ENCODE assay signal across 31 cellular contexts in the genomic region with DNA sequence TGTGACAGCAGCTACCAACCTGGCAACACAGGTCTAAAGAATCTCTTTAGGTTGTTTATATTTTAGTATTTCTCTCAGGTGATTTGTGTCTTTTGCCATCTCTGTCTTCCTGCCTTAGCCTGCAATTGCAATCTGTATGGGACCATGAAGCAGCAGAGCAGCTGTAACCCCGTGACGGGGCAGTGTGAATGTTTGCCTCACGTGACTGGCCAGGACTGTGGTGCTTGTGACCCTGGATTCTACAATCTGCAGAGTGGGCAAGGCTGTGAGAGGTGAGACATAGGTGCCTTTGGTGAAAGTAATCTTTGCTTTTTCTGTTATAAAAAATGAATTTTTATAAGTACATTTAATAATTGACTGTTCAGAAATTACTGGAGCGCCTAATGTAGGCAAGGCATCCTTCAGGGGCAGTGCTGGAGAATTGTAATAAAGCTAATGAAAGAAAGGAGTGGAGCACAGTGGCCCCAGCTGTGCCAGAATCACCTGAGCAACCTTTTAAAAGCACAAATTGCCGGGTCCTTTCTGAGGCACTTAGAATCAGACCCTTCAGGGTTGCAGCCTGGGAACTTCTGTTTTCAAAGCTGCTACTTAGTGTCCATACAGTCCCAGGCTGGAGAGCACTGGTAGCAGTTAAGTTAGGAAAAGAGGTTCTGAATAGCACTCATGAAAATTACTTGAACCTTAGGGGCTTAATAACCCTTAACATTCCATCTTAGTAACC.
DNase-seq lines count a peak whose midpoint lies in the region; ATAC-seq and TF ChIP-seq lines count a peak whose summit lies in the region.
"Had no signal": no experiment of that assay in that cellular context is flagged by ENCODE, and none has a peak within 500 bp of the region (broad histone marks: within the 10 kb centered on the region; RNA-seq: fewer than 3 reads in every experiment).

No MANE protein-coding gene starts in this region.

- CTCF ChIA-PET in mammary epithelial cell (lab: Charles Lee; ENCODE audit: low non-redundant PET): no interaction called here

- DNase-seq in breast epithelium (ENCODE audit: low spot score in 2 of 2) (no peak), mammary epithelial cell (no peak), hepatocyte (ENCODE audit: low spot score) (no peak), stomach (no peak), activated gamma-delta T cell treated with Interleukin-2 at 50 U/mL for 16 hours (no peak), NCI-H2196 (lab: John Stamatoyannopoulos, UW; ENCODE audit: unreplicated experiment) (no peak)
- DNase-seq: 8988T; activated CD4-positive, alpha-beta T cell treated with anti-CD3 and anti-CD28 coated beads for 48 hours; activated naive CD4-positive, alpha-beta T cell treated with anti-CD3 and anti-CD28 coated beads, Interleukin-2, amount 50 U/mL, for 16 hours; amniotic stem cell; C1 segment of cervical spinal cord; COR-L47; GF-D8; hippocampal formation; mesendoderm; MG63; NCI-H2029; RPMI8226; SJCRH30; spleen; stimulated activated CD4-positive, alpha-beta T cell treated with anti-CD3 and anti-CD28 coated beads, Interleukin-2, amount 100 ng/mL, for 24 hours; stimulated activated naive CD8-positive, alpha-beta T cell treated with anti-CD3 and anti-CD28 coated beads, Interleukin-15, Interleukin-2, amounts not matched to agents 100 U/mL and 50 U/mL, for 24 hours; T1000; tibial artery had no signal

- no peak overlapping the region for H3K4me3 ChIP-seq in breast epithelium
- no peak overlapping the region for H3K4me3 ChIP-seq in mammary epithelial cell (replicated peaks in 1 of 3; ENCODE audit: insufficient read depth in 1 of 3, low read depth in 2 of 3, low read length in 3 of 3)
- H3K4me3 ChIP-seq in hepatocyte: no peak overlapping the region
- H3K4me3 ChIP-seq in stomach: no peak overlapping the region
- H3K4me3 ChIP-seq: GM23338, MG63, right atrium auricular region, SJCRH30, spleen, tibial artery had no signal

- no peaks in the 10 kb centered on the region for H3K9me2 ChIP-seq in hepatocyte (replicated peaks; ENCODE audit: insufficient read depth)

- no peak for ATAC-seq in HG02571 (IDR thresholded peaks at IDR 0.05; ENCODE audit: unreplicated experiment)
- no peak for ATAC-seq in HG03469 (IDR thresholded peaks at IDR 0.05; ENCODE audit: unreplicated experiment)
- ATAC-seq: activated T-helper 17 cell treated with anti-CD3 and anti-CD28 coated beads, Interleukin-2, amount 50 U/mL, for 72 hours; GM23338; stimulated activated naive CD8-positive, alpha-beta T cell treated with anti-CD3 and anti-CD28 coated beads, Interleukin-15, Interleukin-2, amounts not matched to agents 100 U/mL and 50 U/mL, for 24 hours had no signal

- H2AFZ ChIP-seq in mammary epithelial cell (ENCODE audit: low read depth, low read length) (no peak overlapping the region), hepatocyte (no peak overlapping the region)
- H2AFZ ChIP-seq: GM23338 had no signal

- TF ChIP-seq POLR2A in breast epithelium (IDR thresholded peaks at IDR 0.05) (no peak), stomach (IDR thresholded peaks at IDR 0.05) (no peak)

- H3K27me3 ChIP-seq in breast epithelium (no peaks in the 10 kb centered on the region), mammary epithelial cell (ENCODE audit: insufficient read depth, low read length) (no peaks in the 10 kb centered on the region), hepatocyte (no peaks in the 10 kb centered on the region), stomach (no peaks in the 10 kb centered on the region)
- H3K27me3 ChIP-seq: MG63, right atrium auricular region, SJCRH30, spleen, tibial artery had no signal

- TF ChIP-seq EP300 in stomach (IDR thresholded peaks at IDR 0.05): no peak

- no peaks in the 10 kb centered on the region for H3K79me2 ChIP-seq in mammary epithelial cell (ENCODE audit: insufficient read depth, low read length)
- H3K79me2 ChIP-seq in hepatocyte: no peaks in the 10 kb centered on the region

- intact Hi-C loops in breast epithelium (cut with DNase I; ENCODE audit: low total_unique reads): no loop called here
- intact Hi-C loops in mammary epithelial cell (cut with micrococcal nuclease): loop anchor here (10.0 kb wide), 1 partner anchor 241 kb away; no protein-coding TSS in a partner anchor
- intact Hi-C loops in stomach (cut with DNase I; ENCODE audit: low total_unique reads): no loop called here

- peaks cover 3% of the 10 kb centered on the region for H3K36me3 ChIP-seq in breast epithelium
- H3K36me3 ChIP-seq in mammary epithelial cell (ENCODE audit: insufficient read depth, low read length): peaks cover 58% of the 10 kb centered on the region
- no peaks in the 10 kb centered on the region for H3K36me3 ChIP-seq in hepatocyte (replicated peaks; ENCODE audit: insufficient read depth, low read depth)
- peaks cover 39 to 100% (median 96%) of the 10 kb centered on the region in 4 donors for H3K36me3 ChIP-seq in stomach

- no peak overlapping the region for H3K4me2 ChIP-seq in mammary epithelial cell (ENCODE audit: insufficient read depth, low read depth, low read length)
- H3K4me2 ChIP-seq in hepatocyte: no peak overlapping the region
- H3K4me2 ChIP-seq: GM23338 had no signal

- no peaks in the 10 kb centered on the region for H4K20me1 ChIP-seq in mammary epithelial cell (ENCODE audit: insufficient read depth, low read length)
- H4K20me1 ChIP-seq in hepatocyte (ENCODE audit: insufficient read depth, poor library complexity, severe bottlenecking): no peaks in the 10 kb centered on the region

- H3K9ac ChIP-seq in mammary epithelial cell (ENCODE audit: insufficient read depth, low read length): no peak overlapping the region
- H3K9ac ChIP-seq: KMS-11 had no signal

- H3K4me1 ChIP-seq in breast epithelium: no peaks in the 10 kb centered on the region
- H3K4me1 ChIP-seq in mammary epithelial cell (ENCODE audit: insufficient read depth, low read length): no peaks in the 10 kb centered on the region
- no peaks in the 10 kb centered on the region for H3K4me1 ChIP-seq in hepatocyte (ENCODE audit: insufficient read depth)
- peaks cover 0 to 29% (median 13%) of the 10 kb centered on the region in 4 donors for H3K4me1 ChIP-seq in stomach
- H3K4me1 ChIP-seq: right atrium auricular region, SJCRH30, tibial artery had no signal

- TF ChIP-seq CTCF in breast epithelium (IDR thresholded peaks at IDR 0.05): no peak
- TF ChIP-seq CTCF in mammary epithelial cell (conservative IDR thresholded peaks at IDR 0.05 in 1 of 2, IDR thresholded peaks at IDR 0.05 in 1 of 2; ENCODE audit: extremely low read depth in 1 of 2, insufficient read depth in 1 of 2, low read depth in 1 of 2, low read length in 2 of 2): no peak
- TF ChIP-seq CTCF in hepatocyte (IDR thresholded peaks at IDR 0.05; ENCODE audit: poor library complexity): no peak
- TF ChIP-seq CTCF in stomach (IDR thresholded peaks at IDR 0.05): no peak

- H3K9me3 ChIP-seq in breast epithelium (no peaks in the 10 kb centered on the region), mammary epithelial cell (replicated peaks; ENCODE audit: insufficient read depth, low read length) (no peaks in the 10 kb centered on the region), hepatocyte (ENCODE audit: low read depth) (no peaks in the 10 kb centered on the region), stomach (no peaks in the 10 kb centered on the region)
- H3K9me3 ChIP-seq: MG63, right atrium auricular region, SJCRH30, spleen, tibial artery had no signal

- 100% methylated on average over 5 of the region's 5 CpGs for WGBS in mammary epithelial cell (ENCODE audit: low coverage, missing lambda C conversion rate)
- WGBS in hepatocyte (ENCODE audit: low lambda C conversion rate, missing lambda C conversion rate): 96% methylated on average over 5 of the region's 5 CpGs
- 80 to 95% (median 90%) methylated on average over 5 of the region's 5 CpGs for WGBS in stomach, 5 donors

- in situ Hi-C loops in mammary epithelial cell (cut with MboI; ENCODE audit: low sequenced_read_pairs in 2 of 2): no loop called here

- BruUV-seq in mammary epithelial cell (replicated peaks; lab: Mats Ljungman, UMichigan): no TSS peak

- H3K27ac ChIP-seq in breast epithelium (peak overlapping the region; percentile 34 to 56), mammary epithelial cell (ENCODE audit: insufficient read depth, low read depth, low read length) (no peak overlapping the region), hepatocyte (peak overlapping the region; percentile 33), stomach (peak overlapping the region in 3 of 5 donors; percentile 40 to 62 (median 43))
- H3K27ac ChIP-seq: KMS-11, SJCRH30, spleen, tibial artery, VCaP had no signal

- dilution Hi-C loops in mammary epithelial cell (cut with HindIII; ENCODE audit: low sequenced_read_pairs): no loop called here
